Comparison of ENCODE assay signal across 16 cellular contexts in genomic region chr6:80316655-80317332, GRCh38.
DNase-seq lines count a peak whose midpoint lies in the region; ATAC-seq, FAIRE-seq and TF ChIP-seq lines count a peak whose summit lies in the region.
"Had no signal": no experiment of that assay in that cellular context is flagged by ENCODE, and none has a peak within 500 bp of the region (broad histone marks: within the 10 kb centered on the region; RNA-seq: fewer than 3 reads in every experiment).

No MANE protein-coding gene starts in this region.

- H3K9me3 Mint-ChIP-seq in activated T-cell treated with anti-CD3 and anti-CD28 coated beads, Interleukin-2, amount 50 U/mL, for 24 hours = peaks cover 8% of the 10 kb centered on the region

- DNase-seq in PC-3 = no peak
- peak; percentile 11 for DNase-seq in dermis blood vessel endothelial cell
- DNase-seq in myocyte (ENCODE audit: low read depth) = peak; percentile 37
- DNase-seq in AG08396 (ENCODE audit: low spot score) = no peak
- DNase-seq in D721Med (ENCODE audit: insufficient read length, low spot score) = no peak
- DNase-seq in activated T-cell treated with anti-CD3 and anti-CD28 coated beads, Interleukin-2, amount 50 U/mL, for 24 hours = no peak
- DNase-seq: activated naive CD8-positive, alpha-beta T cell treated with anti-CD3 and anti-CD28 coated beads, Interleukin-2, amount 10 ng/mL, durations not matched to agents 7 days and 5 days; NCI-H187 treated with DMSO at 0.1 percent for 48 hours; NCI-H524; OCI-M1 had no signal

- no peaks in the 10 kb centered on the region for H3K36me3 ChIP-seq in PC-3 (ENCODE audit: low read depth, low read length)
- H3K36me3 ChIP-seq: SJSA1 had no signal

- no peaks in the 10 kb centered on the region for H3K79me2 ChIP-seq in PC-3 (ENCODE audit: low read length)

- POLR2A ChIA-PET in PC-3 (lab: Charles Lee; ENCODE audit: unreplicated experiment) = no interaction called here

- intact Hi-C loops in PC-3 (cut with micrococcal nuclease) = no loop called here

- H3K27ac Mint-ChIP-seq in activated T-cell treated with anti-CD3 and anti-CD28 coated beads, Interleukin-2, amount 50 U/mL, for 24 hours = no peak overlapping the region
- H3K27ac Mint-ChIP-seq: activated naive CD8-positive, alpha-beta T cell treated with anti-CD3 and anti-CD28 coated beads, Interleukin-2, amount 10 ng/mL, durations not matched to agents 7 days and 5 days had no signal

- no peaks in the 10 kb centered on the region for H3K9me3 ChIP-seq in PC-3 (ENCODE audit: low read length)
- H3K9me3 ChIP-seq: SJSA1 had no signal

- TF ChIP-seq CTCF in PC-3 (conservative IDR thresholded peaks at IDR 0.05; ENCODE audit: low read depth, low read length) (peak; percentile 22; the same call in 1 of the 2 replicates), D721Med (IDR thresholded peaks at IDR 0.05; ENCODE audit: insufficient read depth, missing control alignments) (no peak)

- FAIRE-seq in D721Med (lab: Jason Lieb, UNC) = no peak
- FAIRE-seq: colon, GM12878, HTR-8/SVneo, TTC549 had no signal

- peaks cover 9% of the 10 kb centered on the region for H3K4me1 ChIP-seq in PC-3 (ENCODE audit: insufficient read depth, low read length)
- H3K4me1 ChIP-seq: SJSA1 had no signal

- no peaks in the 10 kb centered on the region for H4K20me1 ChIP-seq in PC-3 (ENCODE audit: low read length)

- H3K27me3 Mint-ChIP-seq in activated T-cell treated with anti-CD3 and anti-CD28 coated beads, Interleukin-2, amount 50 U/mL, for 24 hours = no peaks in the 10 kb centered on the region
- H3K27me3 Mint-ChIP-seq: activated naive CD8-positive, alpha-beta T cell treated with anti-CD3 and anti-CD28 coated beads, Interleukin-2, amount 10 ng/mL, durations not matched to agents 7 days and 5 days had no signal

- CTCF ChIA-PET in PC-3 (lab: Charles Lee) = no interaction called here

- ATAC-seq in PC-3 (no peak), HG03175 (IDR thresholded peaks at IDR 0.05; ENCODE audit: unreplicated experiment) (no peak)
- ATAC-seq: GM12878 had no signal

- no peak overlapping the region for H3K9ac ChIP-seq in PC-3 (ENCODE audit: low read length)

- no TSS peak for BruUV-seq in PC-3 (replicated peaks; lab: Mats Ljungman, UMichigan)

- H3K27ac ChIP-seq in PC-3 (ENCODE audit: low read length) = no peak overlapping the region
- H3K27ac ChIP-seq: SJSA1 had no signal

- H3F3A ChIP-seq in PC-3 (ENCODE audit: low read length, unreplicated experiment) = no peaks in the 10 kb centered on the region

- H3K9me2 ChIP-seq in PC-3 (replicated peaks; ENCODE audit: low read length) = no peaks in the 10 kb centered on the region

- H3K27me3 ChIP-seq in PC-3 (ENCODE audit: low read length) = no peaks in the 10 kb centered on the region
- H3K27me3 ChIP-seq: SJSA1 had no signal

- peaks cover 7% of the 10 kb centered on the region for H3K36me3 Mint-ChIP-seq in activated T-cell treated with anti-CD3 and anti-CD28 coated beads, Interleukin-2, amount 50 U/mL, for 24 hours (ENCODE audit: low read depth)

- no peaks in the 10 kb centered on the region for H3K4me1 Mint-ChIP-seq in activated T-cell treated with anti-CD3 and anti-CD28 coated beads, Interleukin-2, amount 50 U/mL, for 24 hours (ENCODE audit: low read depth)
- H3K4me1 Mint-ChIP-seq: activated naive CD8-positive, alpha-beta T cell treated with anti-CD3 and anti-CD28 coated beads, Interleukin-2, amount 10 ng/mL, durations not matched to agents 7 days and 5 days had no signal

- H3K4me3 ChIP-seq in PC-3 (ENCODE audit: low read length) = no peak overlapping the region
- H3K4me3 ChIP-seq: GM12878, SJSA1 had no signal

- no peak overlapping the region for H3K4me2 ChIP-seq in PC-3 (ENCODE audit: low read length)

- no peak overlapping the region for H3K4me3 Mint-ChIP-seq in activated T-cell treated with anti-CD3 and anti-CD28 coated beads, Interleukin-2, amount 50 U/mL, for 24 hours
- H3K4me3 Mint-ChIP-seq: activated naive CD8-positive, alpha-beta T cell treated with anti-CD3 and anti-CD28 coated beads, Interleukin-2, amount 10 ng/mL, durations not matched to agents 7 days and 5 days had no signal

- no peak overlapping the region for H2AFZ ChIP-seq in PC-3 (ENCODE audit: low read length)

Comparison
In these comparisons a context has a peak if more than half of its experiments do, and no peak if none do; other contexts are left out.
1. DNase-seq: peak in dermis blood vessel endothelial cell (single experiment) and myocyte (single experiment); none in PC-3 (single experiment), AG08396 (single experiment), D721Med (single experiment) and activated T-cell treated with anti-CD3 and anti-CD28 coated beads, Interleukin-2, amount 50 U/mL, for 24 hours (single experiment).